ENCODE assay signal across 6 cellular contexts in genomic region chr15:58169934-58170333, GRCh38. TPM values are rescaled to one million over a fixed set of nuclear protein-coding genes. Genes with fewer than 3 reads are reported as not detected.
"Had no signal": no experiment of that assay in that cellular context is flagged by ENCODE, and none has a peak within 500 bp of the region (broad histone marks: within the 10 kb centered on the region; RNA-seq: fewer than 3 reads in every experiment).

No MANE protein-coding gene starts in this region.

- H2AFZ ChIP-seq: GM23338 had no signal

- H3K4me2 ChIP-seq: GM23338 had no signal

- ATAC-seq: GM23338 had no signal

- H3K4me3 ChIP-seq: GM23338 had no signal

- DNase-seq: H9, HCEC 1CT, IMR-90 had no signal

RNA-seq across cellular contexts. Expression of gene AQP9, which starts 31.8 kb away (rescaled TPM):
- total RNA-seq: GM23338, H1, H9, HT-29, IMR-90 had no signal
- polyA plus RNA-seq: GM23338, H1, IMR-90 had no signal
